8 cellular contexts compared by ENCODE assay signal in the genomic region with DNA sequence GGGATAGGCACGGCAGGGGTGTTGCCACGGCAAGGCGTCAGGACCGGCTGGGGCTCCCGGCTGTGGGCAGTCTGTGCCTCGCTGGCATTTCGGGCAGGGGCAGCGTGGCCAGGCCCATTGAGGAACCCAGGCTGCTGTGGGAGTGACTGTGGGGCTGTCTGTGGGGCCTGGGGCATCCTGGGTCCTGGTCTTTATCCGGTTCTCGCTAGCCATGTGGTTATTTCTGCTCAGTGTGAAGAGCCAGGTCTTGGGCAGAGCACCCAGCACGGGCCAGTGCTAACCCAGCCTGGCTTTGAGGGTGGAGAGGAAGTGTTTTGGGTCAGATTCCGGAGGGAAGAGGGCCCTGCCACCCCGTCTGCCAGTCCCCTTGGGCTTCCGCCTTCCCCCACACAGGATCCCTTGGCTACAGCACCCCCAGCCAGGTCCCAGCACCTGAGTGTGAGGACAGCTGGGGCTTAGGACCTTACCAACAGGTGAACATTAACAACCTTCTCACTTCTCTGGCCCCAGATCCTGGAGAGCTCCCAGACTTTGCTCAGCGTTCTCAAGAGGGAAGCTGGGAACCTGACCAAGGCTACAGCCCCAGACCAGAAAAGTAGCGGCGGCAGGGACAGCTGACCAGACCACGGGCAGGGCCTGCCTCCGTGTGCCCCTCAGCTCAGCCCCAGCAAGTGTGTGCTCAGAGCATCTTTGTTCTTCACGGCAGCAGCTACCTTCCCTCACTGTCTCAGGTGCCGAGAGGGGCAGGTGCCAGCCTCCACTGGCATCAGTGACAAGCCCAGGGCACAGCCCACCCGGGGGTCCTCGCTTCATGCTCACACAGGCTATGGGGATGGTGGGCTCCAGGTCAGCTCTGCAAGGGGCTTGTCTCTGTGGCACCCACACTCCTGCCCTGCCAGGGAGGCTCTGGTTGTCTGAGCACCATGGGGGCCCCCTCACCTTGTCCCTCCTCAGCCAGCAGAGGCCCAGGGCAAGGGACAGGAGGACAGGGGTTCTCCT. TPM values are rescaled to one million over a fixed set of nuclear protein-coding genes. Genes with fewer than 3 reads are reported as not detected.
A peak's percentile ranks its signal among the peaks of the same experiment; 100 is the strongest.
DNase-seq lines count a peak whose midpoint lies in the region; ATAC-seq, FAIRE-seq and TF ChIP-seq lines count a peak whose summit lies in the region.

No MANE protein-coding gene starts in this region.

- peak overlapping the region; percentile 87 for H3K4me3 ChIP-seq in astrocyte of the spinal cord (ENCODE audit: low read depth, low read length)
- H3K4me3 ChIP-seq in lung: peak overlapping the region; percentile 85
- peak overlapping the region; percentile 99 for H3K4me3 ChIP-seq in upper lobe of right lung

- ATAC-seq in lung (ENCODE audit: insufficient read depth, low FRiP score) (no peak), upper lobe of right lung (no peak)

- peaks cover 0 to 39% of the 10 kb centered on the region in 2 donors for H3K36me3 ChIP-seq in lung (ENCODE audit: control insufficient read depth in 2 of 2, insufficient read depth in 2 of 2, low read length in 2 of 2)
- H3K36me3 ChIP-seq in upper lobe of right lung: peaks cover 40% of the 10 kb centered on the region

- no peaks in the 10 kb centered on the region for H3K36me3 Mint-ChIP-seq in activated naive CD4-positive, alpha-beta T cell treated with anti-CD3 and anti-CD28 coated beads, Interleukin-2, amount 50 U/mL, for 24 hours

- H3K27ac ChIP-seq in lung (ENCODE audit: low read depth in 1 of 2, low read length in 1 of 2) (peak overlapping the region; percentile 94 to 95), upper lobe of right lung (peak overlapping the region; percentile 95)

- intact Hi-C loops in upper lobe of right lung (cut with DNase I): no loop called here

- H3K4me1 ChIP-seq in lung (ENCODE audit: control insufficient read depth in 2 of 2, insufficient read depth in 2 of 2, low read length in 2 of 2): peaks cover 15 to 39% of the 10 kb centered on the region in 2 donors
- H3K4me1 ChIP-seq in upper lobe of right lung: peaks cover 34% of the 10 kb centered on the region

- no peak for FAIRE-seq in GM19239 (lab: Jason Lieb, UNC)

- H3K27me3 ChIP-seq in lung (ENCODE audit: control insufficient read depth, insufficient read depth) (no peaks in the 10 kb centered on the region), upper lobe of right lung (no peaks in the 10 kb centered on the region)

- TF ChIP-seq CTCF in astrocyte of the spinal cord (IDR thresholded peaks at IDR 0.05; ENCODE audit: low read depth, low read length) (no peak), lung (IDR thresholded peaks at IDR 0.05; ENCODE audit: control extremely low read depth, extremely low read depth) (no peak), upper lobe of right lung (IDR thresholded peaks at IDR 0.05) (no peak), GM10266 (IDR thresholded peaks at IDR 0.05; ENCODE audit: control insufficient read depth, insufficient read depth, low read depth, missing control alignments) (no peak)

- peak overlapping the region; percentile 87 for H3K27ac Mint-ChIP-seq in activated naive CD4-positive, alpha-beta T cell treated with anti-CD3 and anti-CD28 coated beads, Interleukin-2, amount 50 U/mL, for 24 hours

- H3K9me3 ChIP-seq in lung (ENCODE audit: control insufficient read depth in 2 of 2, insufficient read depth in 1 of 2, low read length in 1 of 2) (no peaks in the 10 kb centered on the region), upper lobe of right lung (no peaks in the 10 kb centered on the region)

- no peaks in the 10 kb centered on the region for H3K27me3 Mint-ChIP-seq in activated naive CD4-positive, alpha-beta T cell treated with anti-CD3 and anti-CD28 coated beads, Interleukin-2, amount 50 U/mL, for 24 hours

- WGBS in lung, 2 donors: 30 to 35% methylated on average over 21 to 23 of the region's 23 CpGs

- peaks cover 25% of the 10 kb centered on the region for H3K4me1 Mint-ChIP-seq in activated naive CD4-positive, alpha-beta T cell treated with anti-CD3 and anti-CD28 coated beads, Interleukin-2, amount 50 U/mL, for 24 hours

- no peaks in the 10 kb centered on the region for H3K9me3 Mint-ChIP-seq in activated naive CD4-positive, alpha-beta T cell treated with anti-CD3 and anti-CD28 coated beads, Interleukin-2, amount 50 U/mL, for 24 hours

- no peak for DNase-seq in activated naive CD4-positive, alpha-beta T cell treated with Interleukin-2 at 50 U/mL for 16 hours
- DNase-seq in astrocyte of the spinal cord (ENCODE audit: low read depth, low spot score) (no peak), lung (ENCODE audit: low spot score) (no peak), upper lobe of right lung (no peak), GM19239 (ENCODE audit: insufficient read length, low spot score) (no peak), NCI-H2196 treated with DMSO at 0.1 percent for 48 hours (lab: John Stamatoyannopoulos, UW; ENCODE audit: unreplicated experiment) (no peak), GM10266 (ENCODE audit: extremely low spot score) (no peak)

- in situ Hi-C loops in astrocyte of the spinal cord (cut with HindIII; ENCODE audit: low sequenced_read_pairs): no loop called here

- peak overlapping the region; percentile 89 for H3K4me3 Mint-ChIP-seq in activated naive CD4-positive, alpha-beta T cell treated with anti-CD3 and anti-CD28 coated beads, Interleukin-2, amount 50 U/mL, for 24 hours

RNA-seq across cellular contexts. Expression of gene SSNA1, which starts 1.1 kb away (rescaled TPM):
- total RNA-seq in lung: 10 to 100 TPM; 40.8 to 87.0 TPM
- polyA plus RNA-seq in lung: 100 to 1,000 TPM; 114 to 144 TPM
- 55.5 TPM for total RNA-seq in upper lobe of right lung

RNA-seq across cellular contexts. Expression of gene ANAPC2, which starts 1.2 kb away (rescaled TPM):
- total RNA-seq in lung (10 to 100 TPM; 31.9 to 60.9 TPM), upper lobe of right lung (51.4 TPM)
- 10 to 100 TPM; 32.3 to 50.0 TPM for polyA plus RNA-seq in lung

RNA-seq across cellular contexts. Expression of gene TPRN, which starts 10.9 kb away (rescaled TPM):
- total RNA-seq in lung (10 to 100 TPM in 1 of 2 donors, 1 to 10 TPM in 1; 8.9 to 30.6 TPM), upper lobe of right lung (22.3 TPM)
- 10 to 100 TPM; 12.6 to 18.3 TPM for polyA plus RNA-seq in lung

RNA-seq across cellular contexts. Expression of gene TMEM203, which starts 15.9 kb away (rescaled TPM):
- total RNA-seq in lung: 10 to 100 TPM; 26.0 to 35.8 TPM
- polyA plus RNA-seq in lung: 10 to 100 TPM; 31.8 to 39.3 TPM
- 28.7 TPM for total RNA-seq in upper lobe of right lung

RNA-seq across cellular contexts. Expression of gene NDOR1, which starts 15.9 kb away (rescaled TPM):
- 10 to 100 TPM in 1 of 2 donors, 1 to 10 TPM in 1; 4.5 to 22.0 TPM for total RNA-seq in lung
- polyA plus RNA-seq in lung: 10 to 100 TPM; 11.8 to 12.2 TPM
- total RNA-seq in upper lobe of right lung: 16.7 TPM
